Comparison of ENCODE assay signal across 18 cellular contexts in the genomic region with DNA sequence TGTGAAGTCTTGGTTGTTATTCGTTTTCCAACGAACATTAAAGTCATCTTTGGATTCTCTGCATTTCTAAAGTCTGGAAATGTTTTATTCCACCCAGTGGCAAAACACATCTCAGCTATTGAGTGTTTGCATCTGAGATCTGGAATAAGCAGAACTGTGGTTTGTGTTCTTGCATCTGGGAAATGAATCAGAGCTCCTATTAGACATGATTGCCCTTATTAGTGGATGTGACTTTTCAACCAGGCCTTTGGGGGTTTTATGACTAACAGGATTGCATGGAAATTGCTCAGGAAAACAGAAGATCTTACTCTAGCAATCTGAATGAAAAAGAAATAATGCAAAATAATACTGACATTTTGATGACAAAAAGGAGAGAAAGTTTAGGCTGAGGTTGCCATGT.
A peak's percentile ranks its signal among the peaks of the same experiment; 100 is the strongest.
DNase-seq lines count a peak whose midpoint lies in the region; ATAC-seq, FAIRE-seq and TF ChIP-seq lines count a peak whose summit lies in the region.
"Had no signal": no experiment of that assay in that cellular context is flagged by ENCODE, and none has a peak within 500 bp of the region (broad histone marks: within the 10 kb centered on the region; RNA-seq: fewer than 3 reads in every experiment).

No MANE protein-coding gene starts in this region.

- no peaks in the 10 kb centered on the region for H4K20me1 ChIP-seq in SK-N-SH (ENCODE audit: insufficient read depth)

- peak; percentile 25; the same call in 1 of the 2 replicates for TF ChIP-seq RAD21 in SK-N-SH (IDR thresholded peaks at IDR 0.05; ENCODE audit: low read length)

- no peak for ATAC-seq in GM21786 (IDR thresholded peaks at IDR 0.05; ENCODE audit: unreplicated experiment)
- ATAC-seq: activated CD8-positive, alpha-beta T cell treated with anti-CD3 and anti-CD28 coated beads for 36 hours; natural killer cell had no signal

- no peak overlapping the region for H3K9ac ChIP-seq in SK-N-SH

- no peak for FAIRE-seq in GM19239 (lab: Jason Lieb, UNC)

- H3K27me3 ChIP-seq in SK-N-SH (ENCODE audit: insufficient read depth), result no peaks in the 10 kb centered on the region

- no peaks in the 10 kb centered on the region for H3K9me3 ChIP-seq in SK-N-SH

- no peaks in the 10 kb centered on the region for H3K36me3 ChIP-seq in SK-N-SH (replicated peaks in 1 of 2; ENCODE audit: control insufficient read depth in 1 of 2, insufficient read depth in 2 of 2, low read length in 1 of 2)

- no peaks in the 10 kb centered on the region for H3K9me2 ChIP-seq in SK-N-SH

- no peaks in the 10 kb centered on the region for H3K79me2 ChIP-seq in SK-N-SH (ENCODE audit: insufficient read depth)

- H3K4me2 ChIP-seq in SK-N-SH, result no peak overlapping the region

- CTCF ChIA-PET in SK-N-SH (lab: Yijun Ruan, JAX), result interaction anchor here (0.7 to 1.5 kb wide), 3 partner anchors 141 to 495 kb away, joined by 3 to 4 read pairs (median 3); no protein-coding TSS in a partner anchor

- peak overlapping the region; percentile 15 for H3K27ac Mint-ChIP-seq in osteocyte (ENCODE audit: unreplicated experiment)
- H3K27ac Mint-ChIP-seq: activated CD8-positive, alpha-beta T cell treated with anti-CD3 and anti-CD28 coated beads for 36 hours; activated T-helper 1 cell treated with anti-CD3 and anti-CD28 coated beads, Interleukin-12 subunit alpha, Interleukin-12 subunit beta, Interleukin-2, Interleukin-4 antibody, amounts not matched to agents 30 ng/mL and 10 ng/mL and 1 ng/mL, durations not matched to agents 14 hours and 24 hours and 36 hours; CD14-positive monocyte; natural killer cell had no signal

- peak; percentile 94 for DNase-seq in EH (ENCODE audit: low read depth)
- DNase-seq in SK-N-SH, result peak; percentile 36
- DNase-seq in fibroblast of gingiva (ENCODE audit: low read depth), result peak; percentile 84
- no peak for DNase-seq in osteocyte (ENCODE audit: extremely low spot score, unreplicated experiment)
- DNase-seq in GM13976 (ENCODE audit: low spot score), result no peak
- DNase-seq in activated naive CD4-positive, alpha-beta T cell (lab: John Stamatoyannopoulos, UW), result no peak
- DNase-seq in GM19239 (ENCODE audit: insufficient read length, low spot score), result no peak
- DNase-seq: activated CD8-positive, alpha-beta T cell treated with anti-CD3 and anti-CD28 coated beads for 36 hours; amygdala; dermis blood vessel endothelial cell; Kasumi-1; natural killer cell; NCI-H1436; NCI-H446 treated with DMSO at 0.1 percent for 48 hours had no signal

- H3K9me3 Mint-ChIP-seq in osteocyte (ENCODE audit: unreplicated experiment), result peaks cover 4% of the 10 kb centered on the region
- H3K9me3 Mint-ChIP-seq: activated T-helper 1 cell treated with anti-CD3 and anti-CD28 coated beads, Interleukin-12 subunit alpha, Interleukin-12 subunit beta, Interleukin-2, Interleukin-4 antibody, amounts not matched to agents 30 ng/mL and 10 ng/mL and 1 ng/mL, durations not matched to agents 14 hours and 24 hours and 36 hours; natural killer cell had no signal

- no peak overlapping the region; the same call in 1 of the 2 replicates for H2AFZ ChIP-seq in SK-N-SH (ENCODE audit: low read depth)

- H3K4me3 ChIP-seq in SK-N-SH (ENCODE audit: low read depth in 2 of 2, low read length in 1 of 2), result no peak overlapping the region
- H3K4me3 ChIP-seq: lung had no signal

- TF ChIP-seq EP300 in SK-N-SH (IDR thresholded peaks at IDR 0.05; ENCODE audit: borderline replicate concordance in 1 of 2, low read depth in 1 of 2, low read length in 1 of 2), result peak; percentile 48 to 66; a peak in 3 of 4 replicates

- POLR2A ChIA-PET in SK-N-SH (lab: Yijun Ruan, JAX), result no interaction called here

- no peaks in the 10 kb centered on the region for H3K27me3 Mint-ChIP-seq in osteocyte (ENCODE audit: unreplicated experiment)
- H3K27me3 Mint-ChIP-seq: activated CD8-positive, alpha-beta T cell treated with anti-CD3 and anti-CD28 coated beads for 36 hours had no signal

- peak overlapping the region; percentile 51 to 55 for H3K27ac ChIP-seq in SK-N-SH (ENCODE audit: low read depth in 2 of 2, low read length in 1 of 2)

- H3K4me1 ChIP-seq in SK-N-SH (ENCODE audit: control insufficient read depth in 1 of 2, insufficient read depth in 2 of 2, low read depth in 1 of 2, low read length in 1 of 2), result peaks cover 0 to 9% of the 10 kb centered on the region in 2 experiments; a peak in 3 of 4 replicates

- peaks cover 10% of the 10 kb centered on the region for H3K4me1 Mint-ChIP-seq in osteocyte (ENCODE audit: unreplicated experiment)
- H3K4me1 Mint-ChIP-seq: CD14-positive monocyte, natural killer cell had no signal

- in situ Hi-C loops in GM13976 (cut with MboI; ENCODE audit: low sequenced_read_pairs, unreplicated experiment), result no loop called here

- WGBS in SK-N-SH (ENCODE audit: low lambda C conversion rate), result 81% methylated on average over 2 of the region's 2 CpGs

- H3F3A ChIP-seq in SK-N-SH (replicated peaks; ENCODE audit: insufficient read depth), result peaks cover 10% of the 10 kb centered on the region

- H3K4me3 Mint-ChIP-seq in osteocyte (ENCODE audit: unreplicated experiment), result no peak overlapping the region
- H3K4me3 Mint-ChIP-seq: activated CD8-positive, alpha-beta T cell treated with anti-CD3 and anti-CD28 coated beads for 36 hours; activated T-helper 1 cell treated with anti-CD3 and anti-CD28 coated beads, Interleukin-12 subunit alpha, Interleukin-12 subunit beta, Interleukin-2, Interleukin-4 antibody, amounts not matched to agents 30 ng/mL and 10 ng/mL and 1 ng/mL, durations not matched to agents 14 hours and 24 hours and 36 hours; CD14-positive monocyte; natural killer cell had no signal

- no peak for TF ChIP-seq CTCF in SK-N-SH (IDR thresholded peaks at IDR 0.05)
- TF ChIP-seq CTCF in osteocyte (IDR thresholded peaks at IDR 0.05), result no peak
- TF ChIP-seq CTCF in GM13976 (IDR thresholded peaks at IDR 0.05; ENCODE audit: borderline replicate concordance, control extremely low read depth, extremely low read depth, insufficient read depth, missing control alignments), result no peak

- no peaks in the 10 kb centered on the region for H3K36me3 Mint-ChIP-seq in osteocyte (ENCODE audit: unreplicated experiment)
- H3K36me3 Mint-ChIP-seq: CD14-positive monocyte, natural killer cell had no signal

TF ChIP-seq in SK-N-SH, 30 proteins besides CTCF, POLR2A, EP300 and RAD21:
- TF ChIP-seq FOSL2 (IDR thresholded peaks at IDR 0.05; ENCODE audit: borderline replicate concordance, low read depth) (peak; percentile 55), TCF12 (IDR thresholded peaks at IDR 0.05) (peak; percentile 62), REST (IDR thresholded peaks at IDR 0.05; ENCODE audit: low read depth, low read length) (no peak)
- TF ChIP-seq, protein P1, sequence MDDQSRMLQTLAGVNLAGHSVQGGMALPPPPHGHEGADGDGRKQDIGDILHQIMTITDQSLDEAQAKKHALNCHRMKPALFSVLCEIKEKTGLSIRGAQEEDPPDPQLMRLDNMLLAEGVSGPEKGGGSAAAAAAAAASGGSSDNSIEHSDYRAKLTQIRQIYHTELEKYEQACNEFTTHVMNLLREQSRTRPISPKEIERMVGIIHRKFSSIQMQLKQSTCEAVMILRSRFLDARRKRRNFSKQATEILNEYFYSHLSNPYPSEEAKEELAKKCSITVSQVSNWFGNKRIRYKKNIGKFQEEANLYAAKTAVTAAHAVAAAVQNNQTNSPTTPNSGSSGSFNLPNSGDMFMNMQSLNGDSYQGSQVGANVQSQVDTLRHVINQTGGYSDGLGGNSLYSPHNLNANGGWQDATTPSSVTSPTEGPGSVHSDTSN (IDR thresholded peaks at IDR 0.05), result peak; percentile 50; the same call in 1 of the 2 replicates

Comparison
In these comparisons a context has a peak if more than half of its experiments do, and no peak if none do; other contexts are left out.
1. DNase-seq: peak in EH (single experiment), SK-N-SH (single experiment) and fibroblast of gingiva (single experiment); none in osteocyte (single experiment), GM13976 (single experiment), activated naive CD4-positive, alpha-beta T cell (0 of 4) and GM19239 (single experiment).